In the genomic region with DNA sequence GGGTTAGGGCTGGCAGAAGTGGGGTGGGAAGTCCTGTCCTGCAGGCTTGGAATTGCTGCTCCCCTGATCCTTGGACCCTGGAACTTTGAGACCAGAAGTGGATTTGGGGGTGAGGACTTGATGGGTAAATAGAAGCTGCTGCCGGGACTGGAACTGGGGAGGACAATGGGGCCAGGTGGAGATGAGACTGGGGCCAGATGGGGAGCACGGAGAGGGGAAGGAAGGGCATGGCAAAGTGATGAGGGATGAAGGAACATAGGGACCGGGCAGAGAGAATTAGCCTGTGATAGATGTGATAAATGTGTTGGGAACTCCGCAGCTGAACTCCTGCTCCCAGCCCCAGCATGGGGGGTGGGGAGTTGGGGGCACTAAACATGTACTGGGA, we compare ENCODE assay signal across 1 cellular context.
TF ChIP-seq lines count a peak whose summit lies in the region.

No MANE protein-coding gene starts in this region.

TF ChIP-seq in H1, 55 proteins besides CTCF, POLR2A, EP300 and RAD21:
- no peak for TF ChIP-seq TEAD4 (IDR thresholded peaks at IDR 0.05; ENCODE audit: low read depth, low read length)
- TF ChIP-seq SRF (IDR thresholded peaks at IDR 0.05; ENCODE audit: low read depth, low read length): no peak
- TF ChIP-seq CREB1 (IDR thresholded peaks at IDR 0.05): no peak
- TF ChIP-seq MAFK (IDR thresholded peaks at IDR 0.05; ENCODE audit: low read depth, low read length): no peak
- no peak for TF ChIP-seq BACH1 (IDR thresholded peaks at IDR 0.05; ENCODE audit: low read length)
- TF ChIP-seq KDM1A (IDR thresholded peaks at IDR 0.05; ENCODE audit: borderline replicate concordance, low read length): no peak
- TF ChIP-seq, protein P1, sequence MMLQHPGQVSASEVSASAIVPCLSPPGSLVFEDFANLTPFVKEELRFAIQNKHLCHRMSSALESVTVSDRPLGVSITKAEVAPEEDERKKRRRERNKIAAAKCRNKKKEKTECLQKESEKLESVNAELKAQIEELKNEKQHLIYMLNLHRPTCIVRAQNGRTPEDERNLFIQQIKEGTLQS (IDR thresholded peaks at IDR 0.05; ENCODE audit: insufficient read depth, low read depth, low read length): no peak
- TF ChIP-seq TCF12 (IDR thresholded peaks at IDR 0.05; ENCODE audit: low read depth, low read length): no peak
- no peak for TF ChIP-seq RFX5 (IDR thresholded peaks at IDR 0.05; ENCODE audit: borderline replicate concordance, low read depth, low read length)
- TF ChIP-seq, protein P2, sequence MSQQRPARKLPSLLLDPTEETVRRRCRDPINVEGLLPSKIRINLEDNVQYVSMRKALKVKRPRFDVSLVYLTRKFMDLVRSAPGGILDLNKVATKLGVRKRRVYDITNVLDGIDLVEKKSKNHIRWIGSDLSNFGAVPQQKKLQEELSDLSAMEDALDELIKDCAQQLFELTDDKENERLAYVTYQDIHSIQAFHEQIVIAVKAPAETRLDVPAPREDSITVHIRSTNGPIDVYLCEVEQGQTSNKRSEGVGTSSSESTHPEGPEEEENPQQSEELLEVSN (IDR thresholded peaks at IDR 0.05): no peak
- TF ChIP-seq CBX8 (IDR thresholded peaks at IDR 0.05; ENCODE audit: borderline replicate concordance, low read depth, low read length): no peak
- TF ChIP-seq CEBPB (IDR thresholded peaks at IDR 0.05; ENCODE audit: low read depth, low read length): no peak
- TF ChIP-seq TBP (IDR thresholded peaks at IDR 0.05; ENCODE audit: low read depth, low read length): no peak
